Comparison of ENCODE assay signal across 10 cellular contexts in the genomic region with DNA sequence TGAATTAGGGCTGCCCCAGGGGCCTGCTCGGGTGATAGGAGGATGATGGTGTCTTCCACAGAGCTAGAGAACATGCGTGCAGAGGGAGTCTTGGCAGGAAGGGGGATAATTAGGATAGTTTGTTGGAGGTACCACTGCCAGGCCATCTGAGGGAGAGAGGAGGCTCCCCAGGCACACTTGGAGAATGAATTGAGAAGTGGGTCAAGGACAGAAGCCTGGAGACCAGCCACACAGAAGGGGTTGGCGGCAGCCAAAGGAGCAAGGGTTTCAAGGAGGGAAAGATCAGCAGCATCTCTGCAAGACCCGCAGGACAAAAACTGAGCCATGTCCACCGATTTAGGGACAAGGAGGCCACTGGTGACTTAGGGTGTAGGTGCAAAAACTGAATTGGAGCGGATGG. TPM values are rescaled to one million over a fixed set of nuclear protein-coding genes. Genes with fewer than 3 reads are reported as not detected.
"Had no signal": no experiment of that assay in that cellular context is flagged by ENCODE, and none has a peak within 500 bp of the region (broad histone marks: within the 10 kb centered on the region; RNA-seq: fewer than 3 reads in every experiment).

No MANE protein-coding gene starts in this region.

- DNase-seq: GM23248, GOT3, H7, HFFc6 had no signal

- ATAC-seq: HCT116, HepG2 had no signal

- H3K4me1 Mint-ChIP-seq: IgD-negative memory B cell had no signal

- H3K4me3 ChIP-seq: GM23248, HAP-1 had no signal

- H3K9me3 ChIP-seq: HAP-1 had no signal

- H3K9me3 Mint-ChIP-seq: HFFc6, IgD-negative memory B cell had no signal

- H3K4me1 ChIP-seq: HAP-1 had no signal

- H3K27ac Mint-ChIP-seq: HFFc6 had no signal

- H3K27ac ChIP-seq: GM23248, HL-60 had no signal

- H3K36me3 ChIP-seq: HAP-1 had no signal

- H3K4me3 Mint-ChIP-seq: HFFc6, IgD-negative memory B cell had no signal

RNA-seq across cellular contexts. Expression of gene SLC28A1, which starts 6.9 kb away (rescaled TPM):
- total RNA-seq: GM23248, H7, HFFc6, HT1080 had no signal
- polyA plus RNA-seq: GM23248, IgD-negative memory B cell had no signal
